Comparison of ENCODE assay signal across 19 cellular contexts in the genomic region with DNA sequence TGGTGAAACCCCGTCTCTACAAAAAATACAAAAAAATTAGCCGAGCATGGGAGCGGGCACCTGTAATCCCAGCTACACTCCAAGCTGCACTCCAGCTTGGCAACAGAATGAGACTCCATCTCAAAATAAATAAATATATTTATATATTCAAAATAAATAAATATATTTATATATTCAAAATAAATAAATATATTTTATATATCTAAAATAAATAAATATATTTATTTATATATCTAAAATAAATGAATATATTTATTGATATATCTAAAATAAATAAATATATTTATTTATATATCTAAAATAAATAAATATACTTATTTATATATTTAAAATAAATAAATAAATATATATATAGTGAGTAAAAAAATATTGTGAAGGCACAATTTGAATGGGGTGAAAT.
DNase-seq lines count a peak whose midpoint lies in the region; ATAC-seq, FAIRE-seq and TF ChIP-seq lines count a peak whose summit lies in the region.
"Had no signal": no experiment of that assay in that cellular context is flagged by ENCODE, and none has a peak within 500 bp of the region (broad histone marks: within the 10 kb centered on the region; RNA-seq: fewer than 3 reads in every experiment).

No MANE protein-coding gene starts in this region.

- no peak overlapping the region for H3K4me3 Mint-ChIP-seq in WTC11
- no peak overlapping the region for H3K4me3 Mint-ChIP-seq in activated T-helper 1 cell treated with anti-CD3 and anti-CD28 coated beads, Interleukin-12 subunit alpha, Interleukin-12 subunit beta, Interleukin-2, Interleukin-4 antibody, amounts not matched to agents 30 ng/mL and 10 ng/mL and 1 ng/mL, durations not matched to agents 14 hours and 24 hours and 36 hours
- H3K4me3 Mint-ChIP-seq in T-cell = no peak overlapping the region
- H3K4me3 Mint-ChIP-seq: CD4-positive, alpha-beta memory T cell had no signal

- no peak for DNase-seq in WTC11 (ENCODE audit: low spot score)
- no peak for DNase-seq in frontal cortex (ENCODE audit: low spot score in 2 of 2)
- DNase-seq in small intestine = no peak
- no peak for DNase-seq in activated T-helper 1 cell treated with anti-CD3 and anti-CD28 coated beads, Interleukin-12 subunit alpha, Interleukin-12 subunit beta, Interleukin-2, Interleukin-4 antibody, amounts not matched to agents 30 ng/mL and 10 ng/mL and 1 ng/mL, durations not matched to agents 14 hours and 24 hours and 36 hours (ENCODE audit: low spot score)
- DNase-seq in T-cell = no peak
- DNase-seq: 8988T; C1 segment of cervical spinal cord; Caco-2; CD4-positive, alpha-beta memory T cell; DMS153; DND-41; GDM1; H7; HCEC 1CT had no signal

- no peak overlapping the region for H3K27ac ChIP-seq in small intestine (ENCODE audit: low read depth in 1 of 2, low read length in 1 of 2)

- POLR2A ChIA-PET in WTC11 (lab: Charles Lee) (interaction anchor here (0.6 kb wide), 1 partner anchor 879 kb away, joined by 5 read pairs; no protein-coding TSS in a partner anchor), T-cell (lab: Charles Lee) (no interaction called here)

- TF ChIP-seq CTCF in WTC11 (IDR thresholded peaks at IDR 0.05) = no peak

- no peak overlapping the region for H3K4me3 ChIP-seq in small intestine (ENCODE audit: low read depth in 1 of 2, low read length in 2 of 2)
- H3K4me3 ChIP-seq: GM12878 had no signal

- FAIRE-seq in G401.6 (lab: Jason Lieb, UNC) = peak; percentile 99
- FAIRE-seq in frontal cortex (lab: Jason Lieb, UNC) = peak; percentile 98
- peak; percentile 98 for FAIRE-seq in small intestine (lab: Jason Lieb, UNC)
- FAIRE-seq: GM19239, H1 had no signal

- no peaks in the 10 kb centered on the region for H3K27me3 ChIP-seq in small intestine (ENCODE audit: control insufficient read depth in 2 of 2, insufficient read depth in 2 of 2, low read length in 2 of 2)

- H3K36me3 ChIP-seq in small intestine (ENCODE audit: control insufficient read depth in 2 of 2, insufficient read depth in 2 of 2, low read length in 2 of 2) = no peaks in the 10 kb centered on the region

- H3K4me1 ChIP-seq in small intestine (ENCODE audit: control insufficient read depth in 2 of 2, insufficient read depth in 1 of 2, low read depth in 1 of 2, low read length in 1 of 2) = no peaks in the 10 kb centered on the region

- intact Hi-C loops in activated T-helper 1 cell treated with anti-CD3 and anti-CD28 coated beads, Interleukin-12 subunit alpha, Interleukin-12 subunit beta, Interleukin-2, Interleukin-4 antibody, amounts not matched to agents 30 ng/mL and 10 ng/mL and 1 ng/mL, durations not matched to agents 14 hours and 24 hours and 36 hours (cut with micrococcal nuclease) = loop anchor here (10.0 kb wide), 1 partner anchor 109 kb away; no protein-coding TSS in a partner anchor

- no peak for ATAC-seq in WTC11
- no peak for ATAC-seq in GM21423 (IDR thresholded peaks at IDR 0.05; ENCODE audit: unreplicated experiment)
- no peak for ATAC-seq in T-cell (replicated peaks in 1 of 4)
- ATAC-seq: GM12878 had no signal

- H3K9me3 ChIP-seq in small intestine (ENCODE audit: control insufficient read depth, low read depth) = no peaks in the 10 kb centered on the region
- H3K9me3 ChIP-seq: Caco-2 had no signal

- CTCF ChIA-PET in WTC11 (lab: Charles Lee) (no interaction called here), T-cell (lab: Charles Lee) (no interaction called here)

- H3K27me3 Mint-ChIP-seq in WTC11 (ENCODE audit: low read depth) (no peaks in the 10 kb centered on the region; the same call in 1 of the 2 replicates), T-cell (peaks cover under 1 to 4% of the 10 kb centered on the region in 2 donors)
- H3K27me3 Mint-ChIP-seq in activated T-helper 1 cell treated with anti-CD3 and anti-CD28 coated beads, Interleukin-12 subunit alpha, Interleukin-12 subunit beta, Interleukin-2, Interleukin-4 antibody, amounts not matched to agents 30 ng/mL and 10 ng/mL and 1 ng/mL, durations not matched to agents 14 hours and 24 hours and 36 hours (ENCODE audit: insufficient read depth) = no peaks in the 10 kb centered on the region
- H3K27me3 Mint-ChIP-seq: CD4-positive, alpha-beta memory T cell had no signal

- H3K4me1 Mint-ChIP-seq in WTC11 (peaks cover 14% of the 10 kb centered on the region), T-cell (peaks cover 0 to 14% (median 0%) of the 10 kb centered on the region in 3 donors)
- no peaks in the 10 kb centered on the region for H3K4me1 Mint-ChIP-seq in activated T-helper 1 cell treated with anti-CD3 and anti-CD28 coated beads, Interleukin-12 subunit alpha, Interleukin-12 subunit beta, Interleukin-2, Interleukin-4 antibody, amounts not matched to agents 30 ng/mL and 10 ng/mL and 1 ng/mL, durations not matched to agents 14 hours and 24 hours and 36 hours (ENCODE audit: low read depth)
- H3K4me1 Mint-ChIP-seq: CD4-positive, alpha-beta memory T cell had no signal

- no peak overlapping the region for H3K27ac Mint-ChIP-seq in WTC11
- H3K27ac Mint-ChIP-seq in activated T-helper 1 cell treated with anti-CD3 and anti-CD28 coated beads, Interleukin-12 subunit alpha, Interleukin-12 subunit beta, Interleukin-2, Interleukin-4 antibody, amounts not matched to agents 30 ng/mL and 10 ng/mL and 1 ng/mL, durations not matched to agents 14 hours and 24 hours and 36 hours = no peak overlapping the region
- H3K27ac Mint-ChIP-seq in T-cell = no peak overlapping the region

- 93 to 99% (median 96%) methylated on average over 3 of the region's 3 CpGs for WGBS in small intestine, 3 donors

- no peaks in the 10 kb centered on the region for H3K36me3 Mint-ChIP-seq in WTC11
- H3K36me3 Mint-ChIP-seq in activated T-helper 1 cell treated with anti-CD3 and anti-CD28 coated beads, Interleukin-12 subunit alpha, Interleukin-12 subunit beta, Interleukin-2, Interleukin-4 antibody, amounts not matched to agents 30 ng/mL and 10 ng/mL and 1 ng/mL, durations not matched to agents 14 hours and 24 hours and 36 hours (ENCODE audit: low read depth) = no peaks in the 10 kb centered on the region
- H3K36me3 Mint-ChIP-seq in T-cell = no peaks in the 10 kb centered on the region
- H3K36me3 Mint-ChIP-seq: CD4-positive, alpha-beta memory T cell had no signal

- no peaks in the 10 kb centered on the region for H3K9me3 Mint-ChIP-seq in WTC11
- no peaks in the 10 kb centered on the region for H3K9me3 Mint-ChIP-seq in activated T-helper 1 cell treated with anti-CD3 and anti-CD28 coated beads, Interleukin-12 subunit alpha, Interleukin-12 subunit beta, Interleukin-2, Interleukin-4 antibody, amounts not matched to agents 30 ng/mL and 10 ng/mL and 1 ng/mL, durations not matched to agents 14 hours and 24 hours and 36 hours
- H3K9me3 Mint-ChIP-seq in T-cell = no peaks in the 10 kb centered on the region
- H3K9me3 Mint-ChIP-seq: CD4-positive, alpha-beta memory T cell had no signal

TF ChIP-seq in WTC11, 78 proteins besides CTCF, POLR2A, EP300 and RAD21:
- TF ChIP-seq, protein P1, sequence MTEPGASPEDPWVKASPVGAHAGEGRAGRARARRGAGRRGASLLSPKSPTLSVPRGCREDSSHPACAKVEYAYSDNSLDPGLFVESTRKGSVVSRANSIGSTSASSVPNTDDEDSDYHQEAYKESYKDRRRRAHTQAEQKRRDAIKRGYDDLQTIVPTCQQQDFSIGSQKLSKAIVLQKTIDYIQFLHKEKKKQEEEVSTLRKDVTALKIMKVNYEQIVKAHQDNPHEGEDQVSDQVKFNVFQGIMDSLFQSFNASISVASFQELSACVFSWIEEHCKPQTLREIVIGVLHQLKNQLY (CRISPR knock-in tag; IDR thresholded peaks at IDR 0.05) = no peak
- TF ChIP-seq HMGA2 (CRISPR knock-in tag; IDR thresholded peaks at IDR 0.05) = peak; percentile 96; the same call in 1 of the 2 replicates
